Comparison of ENCODE assay signal across 14 cellular contexts in the genomic region with DNA sequence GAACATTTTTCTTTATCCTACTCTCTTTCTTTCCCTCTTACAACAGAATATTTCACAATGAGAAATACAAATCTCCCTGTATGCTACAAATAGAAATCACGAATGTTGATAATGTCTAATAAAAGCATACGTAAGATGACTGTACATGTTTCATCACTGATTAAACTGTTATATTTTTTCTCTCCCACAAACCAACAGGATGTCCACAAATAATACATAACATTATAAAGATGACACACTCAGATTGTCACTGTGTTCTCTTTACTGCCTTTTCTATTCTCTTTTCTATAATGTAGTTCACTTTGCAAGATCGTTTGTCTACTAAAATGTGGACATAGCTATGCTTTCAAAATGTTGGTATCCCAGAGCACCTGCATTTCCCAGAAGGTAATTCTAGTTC.
"Had no signal": no experiment of that assay in that cellular context is flagged by ENCODE, and none has a peak within 500 bp of the region (broad histone marks: within the 10 kb centered on the region; RNA-seq: fewer than 3 reads in every experiment).

No MANE protein-coding gene starts in this region.

- H3K4me1 ChIP-seq: adrenal gland, pancreas had no signal

- H3K27ac Mint-ChIP-seq: activated CD4-positive, alpha-beta T cell treated with anti-CD3 and anti-CD28 coated beads, Interleukin-2, amount 10 ng/mL, durations not matched to agents 24 days and 14 days; stimulated activated naive B cell treated with anti-CD40 and anti-IgM and Interleukin-4, amounts not matched to agents 10 μg/mL and 1 μg/mL and 100 μg/mL, for 72 hours had no signal

- DNase-seq: activated CD4-positive, alpha-beta T cell treated with anti-CD3 and anti-CD28 coated beads, Interleukin-2, amount 10 ng/mL, durations not matched to agents 24 days and 14 days; activated CD4-positive, CD25-positive, alpha-beta regulatory T cell; activated naive CD4-positive, alpha-beta T cell treated with anti-CD3 and anti-CD28 coated beads, Interleukin-2, amount 50 U/mL, for 16 hours; activated T-cell treated with anti-CD3 and anti-CD28 coated beads for 4 hours; adrenal gland; dorsolateral prefrontal cortex; islet precursor cell; mammary epithelial cell; pancreas; stimulated activated naive B cell treated with anti-CD40 and anti-IgM and Interleukin-4, amounts not matched to agents 10 μg/mL and 1 μg/mL and 100 μg/mL, for 72 hours; substantia nigra; trophoblast cell had no signal

- H3K36me3 Mint-ChIP-seq: stimulated activated naive B cell treated with anti-CD40 and anti-IgM and Interleukin-4, amounts not matched to agents 10 μg/mL and 1 μg/mL and 100 μg/mL, for 72 hours had no signal

- H3K27me3 ChIP-seq: adrenal gland, cardiac muscle cell, dorsolateral prefrontal cortex, pancreas had no signal

- H3K4me3 ChIP-seq: adrenal gland, cardiac muscle cell, dorsolateral prefrontal cortex, pancreas had no signal

- ATAC-seq: left lobe of liver; pancreas; stimulated activated naive B cell treated with anti-CD40 and anti-IgM and Interleukin-4, amounts not matched to agents 10 μg/mL and 1 μg/mL and 100 μg/mL, for 72 hours had no signal

- H3K27ac ChIP-seq: adrenal gland, cardiac muscle cell, dorsolateral prefrontal cortex, pancreas had no signal

- H3K4me3 Mint-ChIP-seq: activated CD4-positive, alpha-beta T cell treated with anti-CD3 and anti-CD28 coated beads, Interleukin-2, amount 10 ng/mL, durations not matched to agents 24 days and 14 days; stimulated activated naive B cell treated with anti-CD40 and anti-IgM and Interleukin-4, amounts not matched to agents 10 μg/mL and 1 μg/mL and 100 μg/mL, for 72 hours had no signal

- H3K9me3 Mint-ChIP-seq: stimulated activated naive B cell treated with anti-CD40 and anti-IgM and Interleukin-4, amounts not matched to agents 10 μg/mL and 1 μg/mL and 100 μg/mL, for 72 hours had no signal

- H3K27me3 Mint-ChIP-seq: stimulated activated naive B cell treated with anti-CD40 and anti-IgM and Interleukin-4, amounts not matched to agents 10 μg/mL and 1 μg/mL and 100 μg/mL, for 72 hours had no signal

- H3K9me3 ChIP-seq: pancreas had no signal

- H3K36me3 ChIP-seq: adrenal gland, cardiac muscle cell, pancreas had no signal
